In the genomic region with DNA sequence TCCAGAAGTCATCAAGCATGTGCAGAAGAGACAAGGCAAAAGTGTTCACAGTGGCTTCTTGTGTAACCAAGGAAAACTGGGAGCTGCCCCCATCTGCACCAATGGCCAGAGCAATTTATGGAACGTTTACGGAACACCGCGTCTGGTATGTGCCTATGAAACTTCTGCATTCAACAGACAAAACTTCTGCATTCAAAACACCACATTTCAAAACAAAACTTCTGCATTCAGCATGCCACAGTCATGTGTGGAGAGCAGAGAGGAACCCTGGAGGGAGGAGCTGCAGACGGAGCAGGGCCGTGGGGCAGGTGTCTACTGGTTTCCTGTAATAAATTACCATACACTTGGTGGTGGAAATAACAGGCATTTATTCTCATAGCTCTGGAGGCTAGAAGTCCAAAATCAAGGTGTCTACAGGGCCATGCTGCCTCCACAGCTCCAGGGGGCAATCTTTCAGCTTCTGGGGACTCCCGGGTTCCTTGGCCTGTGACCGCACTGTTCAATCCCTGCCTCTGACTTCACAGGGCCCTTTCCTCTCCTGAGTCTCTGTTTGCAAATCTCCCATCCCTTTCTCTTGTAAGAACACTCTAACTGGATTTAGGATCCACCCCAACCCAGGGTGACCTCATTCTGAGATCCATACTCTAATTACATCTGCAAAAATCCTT, we compare ENCODE assay signal across 10 cellular contexts.
DNase-seq lines count a peak whose midpoint lies in the region; ATAC-seq and TF ChIP-seq lines count a peak whose summit lies in the region.
"Had no signal": no experiment of that assay in that cellular context is flagged by ENCODE, and none has a peak within 500 bp of the region (broad histone marks: within the 10 kb centered on the region; RNA-seq: fewer than 3 reads in every experiment).

No MANE protein-coding gene starts in this region.

- no peaks in the 10 kb centered on the region for H3K27me3 ChIP-seq in GM06990 (replicated peaks; ENCODE audit: control insufficient read depth, insufficient read depth, low read length)

- TF ChIP-seq CTCF in GM06990 (IDR thresholded peaks at IDR 0.05; ENCODE audit: insufficient read depth, low read length, poor library complexity, severe bottlenecking) (peak; percentile 14), nephron progenitor cell (IDR thresholded peaks at IDR 0.05) (no peak)

- H3K36me3 ChIP-seq in GM06990 (ENCODE audit: control insufficient read depth, insufficient read depth, low read length), result no peaks in the 10 kb centered on the region

- ATAC-seq in effector memory CD8-positive, alpha-beta T cell (replicated peaks), result peak; percentile 35
- no peak for ATAC-seq in GM21723 (IDR thresholded peaks at IDR 0.05; ENCODE audit: unreplicated experiment)
- no peak for ATAC-seq in HG03039 (IDR thresholded peaks at IDR 0.05; ENCODE audit: unreplicated experiment)

- no peak overlapping the region for H3K4me3 ChIP-seq in GM06990 (replicated peaks; ENCODE audit: low read depth, low read length)

- no peaks in the 10 kb centered on the region for H3K36me3 Mint-ChIP-seq in effector memory CD8-positive, alpha-beta T cell (ENCODE audit: insufficient read depth)
- no peaks in the 10 kb centered on the region for H3K36me3 Mint-ChIP-seq in nephron progenitor cell (ENCODE audit: low read depth)

- peaks cover 8 to 12% of the 10 kb centered on the region in 2 donors for H3K4me1 Mint-ChIP-seq in effector memory CD8-positive, alpha-beta T cell (ENCODE audit: low read depth in 2 of 2)
- peaks cover 48% of the 10 kb centered on the region for H3K4me1 Mint-ChIP-seq in nephron progenitor cell

- peak overlapping the region in 1 of 2 donors; percentile 54 for H3K27ac Mint-ChIP-seq in effector memory CD8-positive, alpha-beta T cell
- H3K27ac Mint-ChIP-seq in nephron progenitor cell, result peak overlapping the region; percentile 15

- peaks cover 0 to 9% of the 10 kb centered on the region in 2 donors for H3K27me3 Mint-ChIP-seq in effector memory CD8-positive, alpha-beta T cell
- H3K27me3 Mint-ChIP-seq in nephron progenitor cell (ENCODE audit: low read depth, poor library complexity), result peaks cover 3% of the 10 kb centered on the region

- no peaks in the 10 kb centered on the region for H3K9me3 Mint-ChIP-seq in effector memory CD8-positive, alpha-beta T cell
- H3K9me3 Mint-ChIP-seq in nephron progenitor cell, result peaks cover 13% of the 10 kb centered on the region

- DNase-seq in GM06990 (ENCODE audit: extremely low read depth, insufficient read length) (no peak), Kasumi-1 (lab: John Stamatoyannopoulos, UW) (peak; percentile 32 to 33), nephron progenitor cell (no peak), HuH-7 (ENCODE audit: low spot score) (no peak)
- no peak for DNase-seq in effector memory CD8-positive, alpha-beta T cell
- no peak for DNase-seq in activated CD4-positive, alpha-beta T cell treated with anti-CD3 and anti-CD28 coated beads, Interleukin-2, amount 50 U/mL, for 1 hour
- DNase-seq: DMS 273 treated with DMSO at 0.1 percent for 48 hours, NCI-H526 treated with DMSO at 0.1 percent for 48 hours had no signal

- no peak overlapping the region for H3K4me3 Mint-ChIP-seq in effector memory CD8-positive, alpha-beta T cell
- H3K4me3 Mint-ChIP-seq in nephron progenitor cell, result no peak overlapping the region

Comparison
In these comparisons a context has a peak if more than half of its experiments do, and no peak if none do; other contexts are left out.
1. DNase-seq: peak in Kasumi-1 (2 of 2); none in GM06990 (single experiment), effector memory CD8-positive, alpha-beta T cell (0 of 3), nephron progenitor cell (single experiment), HuH-7 (single experiment) and activated CD4-positive, alpha-beta T cell treated with anti-CD3 and anti-CD28 coated beads, Interleukin-2, amount 50 U/mL, for 1 hour (single experiment).